ENCODE assay signal across 10 cellular contexts in the genomic region with DNA sequence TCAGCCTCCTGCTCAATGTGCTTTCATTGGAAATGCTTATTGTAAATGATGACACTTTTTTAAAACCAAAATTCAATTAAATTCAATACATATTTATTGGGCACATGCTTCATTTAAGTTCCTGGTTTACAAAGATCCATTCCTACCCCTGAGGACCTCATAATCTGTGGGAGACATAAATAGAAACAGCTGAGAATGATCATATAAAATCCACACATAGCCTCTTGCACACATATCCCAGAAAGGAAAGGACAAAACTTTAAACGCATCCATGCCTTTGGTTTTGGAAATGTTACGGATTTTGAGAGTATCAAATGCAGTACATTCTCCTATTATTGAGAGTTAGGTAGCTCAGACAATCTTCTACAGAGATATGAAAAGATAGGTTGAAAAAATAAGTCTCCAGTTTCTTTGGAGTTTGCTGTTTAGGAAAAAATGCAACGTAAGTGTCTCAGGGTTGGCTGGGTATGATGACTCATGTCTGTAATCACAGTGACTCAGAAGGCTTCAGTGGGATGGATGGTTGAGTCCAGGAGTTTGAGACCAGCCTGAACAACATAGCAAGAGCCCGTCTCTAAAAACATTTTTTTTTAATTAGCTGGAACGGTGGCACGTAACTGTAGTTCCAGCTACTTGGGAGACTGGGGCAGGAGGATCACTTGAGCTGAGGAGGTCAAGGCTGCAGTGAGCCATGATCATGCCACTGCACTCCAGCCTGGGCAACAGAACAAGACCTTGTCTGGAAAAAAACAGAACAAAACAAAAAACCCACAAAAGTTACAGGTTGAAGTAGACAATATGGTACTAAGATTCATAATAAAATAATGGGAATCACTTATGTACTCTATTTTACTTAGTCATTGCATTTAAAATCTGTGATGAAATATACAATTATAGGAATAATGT. TPM values are rescaled to one million over a fixed set of nuclear protein-coding genes. Genes with fewer than 3 reads are reported as not detected.
DNase-seq lines count a peak whose midpoint lies in the region; ATAC-seq and TF ChIP-seq lines count a peak whose summit lies in the region.
"Had no signal": no experiment of that assay in that cellular context is flagged by ENCODE, and none has a peak within 500 bp of the region (broad histone marks: within the 10 kb centered on the region; RNA-seq: fewer than 3 reads in every experiment).

No MANE protein-coding gene starts in this region.

- no peak for TF ChIP-seq POLR2A in breast epithelium (IDR thresholded peaks at IDR 0.05)

- H3K27me3 ChIP-seq in breast epithelium, result no peaks in the 10 kb centered on the region
- no peaks in the 10 kb centered on the region for H3K27me3 ChIP-seq in SJSA1 (replicated peaks)
- no peaks in the 10 kb centered on the region for H3K27me3 ChIP-seq in upper lobe of right lung
- H3K27me3 ChIP-seq: BLaER1 had no signal

- H3K36me3 ChIP-seq in breast epithelium (no peaks in the 10 kb centered on the region), SJSA1 (no peaks in the 10 kb centered on the region), upper lobe of right lung (no peaks in the 10 kb centered on the region)
- H3K36me3 ChIP-seq: BLaER1, thoracic aorta had no signal

- POLR2A ChIA-PET in MCF 10A (lab: Yijun Ruan, JAX), result interaction anchor here (0.6 to 2.2 kb wide), 6 partner anchors 11 to 1477 kb away, joined by 3 to 10 read pairs (median 3); partner anchors contain the start of gene SPIRE1

- ATAC-seq in upper lobe of right lung (no peak), GM19328 (IDR thresholded peaks at IDR 0.05; ENCODE audit: unreplicated experiment) (no peak)

- no peaks in the 10 kb centered on the region for H3K4me1 ChIP-seq in breast epithelium
- peaks cover 43% of the 10 kb centered on the region for H3K4me1 ChIP-seq in SJSA1 (replicated peaks)
- no peaks in the 10 kb centered on the region for H3K4me1 ChIP-seq in upper lobe of right lung

- peaks cover 26% of the 10 kb centered on the region for H3K4me1 Mint-ChIP-seq in MCF 10A (ENCODE audit: insufficient read depth, unreplicated experiment)
- H3K4me1 Mint-ChIP-seq in CD14-positive monocyte, result peaks cover 32% of the 10 kb centered on the region

- peaks cover 18% of the 10 kb centered on the region for H3K27me3 Mint-ChIP-seq in MCF 10A (ENCODE audit: insufficient read depth, unreplicated experiment)
- H3K27me3 Mint-ChIP-seq in CD14-positive monocyte (ENCODE audit: low read depth in 3 of 3), result peaks cover 31 to 49% (median 41%) of the 10 kb centered on the region in 3 donors

- intact Hi-C loops in MCF 10A (cut with micrococcal nuclease) (no loop called here), breast epithelium (cut with DNase I; ENCODE audit: low total_unique reads) (loop anchor here (1.0 kb wide), 1 partner anchor 10 kb away; no protein-coding TSS in a partner anchor), upper lobe of right lung (cut with DNase I) (no loop called here), CD14-positive monocyte (cut with micrococcal nuclease) (no loop called here)

- H3K4me3 ChIP-seq in breast epithelium (no peak overlapping the region), SJSA1 (no peak overlapping the region), fibroblast of pulmonary artery (replicated peaks; ENCODE audit: low read depth, low read length) (no peak overlapping the region), upper lobe of right lung (no peak overlapping the region)
- H3K4me3 ChIP-seq: BLaER1, thoracic aorta had no signal

- peak overlapping the region; percentile 57 for H3K27ac Mint-ChIP-seq in MCF 10A (ENCODE audit: low read depth, unreplicated experiment)
- peak overlapping the region in 2 of 7 donors; percentile 18 to 66 for H3K27ac Mint-ChIP-seq in CD14-positive monocyte

- H3K4me3 Mint-ChIP-seq in MCF 10A (ENCODE audit: unreplicated experiment) (no peak overlapping the region), CD14-positive monocyte (no peak overlapping the region)

- H3K9me3 Mint-ChIP-seq in MCF 10A (ENCODE audit: unreplicated experiment) (no peaks in the 10 kb centered on the region), CD14-positive monocyte (peaks cover 0 to 1% (median 0%) of the 10 kb centered on the region in 7 donors)

- BruUV-seq in MCF 10A (replicated peaks; lab: Mats Ljungman, UMichigan), result no TSS peak

- CTCF ChIA-PET in MCF 10A (lab: Yijun Ruan, JAX), result interaction anchor here (0.7 to 3.7 kb wide), 4 partner anchors 12 to 294 kb away, joined by 3 to 27 read pairs (median 6); no protein-coding TSS in a partner anchor

- H3K27ac ChIP-seq in breast epithelium (no peak overlapping the region), SJSA1 (peak overlapping the region; percentile 76), upper lobe of right lung (no peak overlapping the region)
- H3K27ac ChIP-seq: BLaER1, thoracic aorta had no signal

- DNase-seq in MCF 10A (ENCODE audit: unreplicated experiment) (peak; percentile 84), breast epithelium (ENCODE audit: low spot score in 2 of 2) (no peak), SJSA1 (ENCODE audit: low read depth in 1 of 2, low spot score in 2 of 2) (peak; percentile 72 to 80), fibroblast of pulmonary artery (ENCODE audit: low read depth) (peak; percentile 90), upper lobe of right lung (peak; percentile 8), CD14-positive monocyte (ENCODE audit: low spot score) (no peak), SHP77 (lab: John Stamatoyannopoulos, UW) (no peak)

- no peak for TF ChIP-seq CTCF in MCF 10A (IDR thresholded peaks at IDR 0.05; ENCODE audit: unreplicated experiment)
- TF ChIP-seq CTCF in breast epithelium (IDR thresholded peaks at IDR 0.05), result no peak
- no peak for TF ChIP-seq CTCF in fibroblast of pulmonary artery (IDR thresholded peaks at IDR 0.05; ENCODE audit: low read length, missing control alignments)
- no peak for TF ChIP-seq CTCF in upper lobe of right lung (IDR thresholded peaks at IDR 0.05)
- TF ChIP-seq CTCF in CD14-positive monocyte (IDR thresholded peaks at IDR 0.05), result no peak

- H3K36me3 Mint-ChIP-seq in MCF 10A (ENCODE audit: insufficient read depth, unreplicated experiment), result no peaks in the 10 kb centered on the region
- H3K36me3 Mint-ChIP-seq in CD14-positive monocyte, result peaks cover 0 to 2% of the 10 kb centered on the region in 2 donors

- H3K9me3 ChIP-seq in breast epithelium (no peaks in the 10 kb centered on the region), SJSA1 (replicated peaks) (no peaks in the 10 kb centered on the region), upper lobe of right lung (no peaks in the 10 kb centered on the region)
- H3K9me3 ChIP-seq: BLaER1, thoracic aorta had no signal

RNA-seq across cellular contexts. Expression of gene PRELID3A, which starts 3.9 kb away (rescaled TPM):
- total RNA-seq in MCF 10A (2022) (16.5 and 17.1 TPM in 2 replicates), breast epithelium (1 to 10 TPM; 2.4 to 3.9 (median 3.8) TPM), upper lobe of right lung (4.1 TPM)
- total RNA-seq in SJSA1 (2014; rRNA removed; shearing (Covaris generic)), result 7.7 and 8.7 TPM in 2 replicates
- polyA plus RNA-seq in CD14-positive monocyte, result not detected

RNA-seq across cellular contexts. Expression of gene AFG3L2, which starts 26.8 kb away (rescaled TPM):
- 56.7 and 77.2 TPM in 2 replicates for total RNA-seq in MCF 10A (2022)
- 10 to 100 TPM; 37.0 to 43.5 (median 42.7) TPM for total RNA-seq in breast epithelium
- total RNA-seq in SJSA1 (2014; rRNA removed; shearing (Covaris generic)), result 65.9 and 68.5 TPM in 2 replicates
- total RNA-seq in upper lobe of right lung, result 35.4 TPM
- polyA plus RNA-seq in CD14-positive monocyte, result 10 to 100 TPM; 13.9 to 15.5 TPM

Comparison
In these comparisons a context has a peak if more than half of its experiments do, and no peak if none do; other contexts are left out.
1. DNase-seq: peak in MCF 10A (single experiment), SJSA1 (2 of 2), fibroblast of pulmonary artery (single experiment) and upper lobe of right lung (single experiment); none in breast epithelium (0 of 2), CD14-positive monocyte (single experiment) and SHP77 (0 of 2).